Comparison of ENCODE assay signal across 8 cellular contexts in the genomic region with DNA sequence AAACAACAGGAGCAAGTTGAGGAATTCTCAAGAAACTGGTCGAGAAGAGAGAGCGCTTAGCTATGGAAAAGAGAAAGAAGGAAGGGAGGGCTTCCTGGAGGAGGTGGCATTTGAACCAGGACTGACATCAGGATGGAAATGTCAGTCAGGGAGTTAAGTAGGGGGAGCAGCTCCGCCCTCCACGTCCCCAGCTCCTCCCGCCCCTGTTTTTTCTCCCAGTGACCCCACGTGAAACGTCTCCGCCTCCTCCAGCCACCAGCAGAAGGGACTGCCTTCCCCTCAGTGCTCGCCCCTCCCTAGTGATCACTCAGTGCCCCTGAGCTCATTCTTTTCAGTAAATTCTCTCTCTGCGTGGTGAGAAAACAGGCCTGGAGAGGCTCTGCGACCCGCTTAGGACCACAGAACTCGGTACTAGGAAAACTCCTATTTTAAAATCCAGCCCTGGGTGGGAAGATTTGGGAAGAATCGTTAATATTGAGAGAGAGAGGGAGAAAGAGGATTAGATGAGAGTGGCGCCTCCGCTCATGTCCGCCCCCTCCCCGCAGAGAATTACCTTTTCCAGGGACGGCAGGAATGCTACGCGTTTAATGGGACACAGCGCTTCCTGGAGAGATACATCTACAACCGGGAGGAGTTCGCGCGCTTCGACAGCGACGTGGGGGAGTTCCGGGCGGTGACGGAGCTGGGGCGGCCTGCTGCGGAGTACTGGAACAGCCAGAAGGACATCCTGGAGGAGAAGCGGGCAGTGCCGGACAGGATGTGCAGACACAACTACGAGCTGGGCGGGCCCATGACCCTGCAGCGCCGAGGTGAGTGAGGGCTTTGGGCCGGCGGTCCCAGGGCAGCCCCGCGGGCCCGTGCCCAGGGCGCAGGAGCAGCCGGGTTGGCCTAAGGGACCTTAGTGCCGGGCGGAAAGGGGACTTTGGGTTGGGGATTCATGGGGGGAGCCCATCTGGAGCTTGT. TPM values are rescaled to one million over a fixed set of nuclear protein-coding genes. Genes with fewer than 3 reads are reported as not detected.
A peak's percentile ranks its signal among the peaks of the same experiment; 100 is the strongest.
DNase-seq lines count a peak whose midpoint lies in the region; ATAC-seq and TF ChIP-seq lines count a peak whose summit lies in the region.

No MANE protein-coding gene starts in this region.

- H2BK120ac ChIP-seq in mesenchymal stem cell (ENCODE audit: low read depth, low read length) = no peak overlapping the region

- intact Hi-C loops in tibial artery (cut with DNase I; ENCODE audit: low total_unique reads) = no loop called here

- TF ChIP-seq CTCF in AG09309 (IDR thresholded peaks at IDR 0.05; ENCODE audit: control insufficient read depth, insufficient read depth, low read depth, low read length, missing control alignments) (no peak), epithelial cell of esophagus (IDR thresholded peaks at IDR 0.05; ENCODE audit: insufficient read depth, low read depth, low read length, missing control alignments) (no peak), tibial artery (IDR thresholded peaks at IDR 0.05) (no peak)

- peak overlapping the region; percentile 50; the same call in 1 of the 2 replicates for H3K9ac ChIP-seq in HUES64 (ENCODE audit: low read depth, low read length)
- peak overlapping the region; percentile 96 for H3K9ac ChIP-seq in mesenchymal stem cell (ENCODE audit: low read length)

- H3K36me3 ChIP-seq in HUES64 (ENCODE audit: insufficient read depth, low read length) (0 out of 2 replicates have a peak, but pooled peaks cover 2% of the 10 kb centered on the region), mesenchymal stem cell (ENCODE audit: control insufficient read depth in 1 of 2, insufficient read depth in 2 of 2, low read depth in 1 of 2, low read length in 2 of 2) (peaks cover 0 to 17% of the 10 kb centered on the region in 2 experiments), tibial artery (peaks cover 0 to 7% (median 5%) of the 10 kb centered on the region in 3 donors)

- H2AFZ ChIP-seq in mesenchymal stem cell (ENCODE audit: low read depth, low read length) = peak overlapping the region; percentile 66

- H2AK5ac ChIP-seq in mesenchymal stem cell (ENCODE audit: low read length, severe bottlenecking) = no peak overlapping the region

- no peak overlapping the region for H2BK15ac ChIP-seq in mesenchymal stem cell (ENCODE audit: low read depth, poor library complexity, severe bottlenecking)

- DNase-seq in AG09309 (ENCODE audit: low read depth) (no peak), epithelial cell of esophagus (ENCODE audit: low read depth) (peak; percentile 27), mesenchymal stem cell (peak; percentile 63), tibial artery (peak; percentile 75 to 86), GM19240 (ENCODE audit: insufficient read length, low spot score) (no peak), dedifferentiated amniotic fluid mesenchymal stem cell (ENCODE audit: extremely low spot score) (no peak)

- H3K4me2 ChIP-seq in mesenchymal stem cell (ENCODE audit: low read length, poor library complexity, severe bottlenecking) = peak overlapping the region; percentile 69

- H3K9me3 ChIP-seq in HUES64 (ENCODE audit: insufficient read depth, low read depth, low read length) = no peaks in the 10 kb centered on the region
- H3K9me3 ChIP-seq in mesenchymal stem cell (ENCODE audit: control insufficient read depth, low read length) = no peaks in the 10 kb centered on the region
- no peaks in the 10 kb centered on the region for H3K9me3 ChIP-seq in tibial artery

- H3K4ac ChIP-seq in mesenchymal stem cell (ENCODE audit: low read depth in 1 of 2, low read length in 2 of 2) = no peak overlapping the region

- peak overlapping the region; percentile 53; the same call in 1 of the 2 replicates for H3K27ac ChIP-seq in HUES64 (ENCODE audit: low read depth, low read length)
- no peak overlapping the region for H3K27ac ChIP-seq in mesenchymal stem cell (ENCODE audit: low read length, poor library complexity, severe bottlenecking)
- H3K27ac ChIP-seq in tibial artery = peak overlapping the region; percentile 69 to 76

- no peaks in the 10 kb centered on the region for H3K79me1 ChIP-seq in mesenchymal stem cell (replicated peaks; ENCODE audit: low read length, poor library complexity, severe bottlenecking)

- ATAC-seq in HG03460 (IDR thresholded peaks at IDR 0.05; ENCODE audit: unreplicated experiment) = no peak

- H2BK5ac ChIP-seq in mesenchymal stem cell (ENCODE audit: low read depth, low read length, poor library complexity, severe bottlenecking) = no peak overlapping the region

- H3K27me3 ChIP-seq in HUES64 (ENCODE audit: insufficient read depth, low read length) (peaks cover 9% of the 10 kb centered on the region), mesenchymal stem cell (ENCODE audit: control insufficient read depth in 1 of 2, insufficient read depth in 1 of 2, low read length in 2 of 2) (peaks cover 0 to 13% of the 10 kb centered on the region in 2 experiments), tibial artery (peaks cover 0 to 11% of the 10 kb centered on the region in 2 donors)

- 4% methylated on average over 49 of the region's 49 CpGs for WGBS in HUES64
- WGBS in mesenchymal stem cell = 2% methylated on average over 48 of the region's 49 CpGs

- H3K14ac ChIP-seq in mesenchymal stem cell (ENCODE audit: low read length in 2 of 2) = peak overlapping the region in 1 of 2 experiments; percentile 85

- H3K4me3 ChIP-seq in AG09309 (ENCODE audit: control insufficient read depth, low read depth, low read length) (peak overlapping the region; percentile 37), HUES64 (ENCODE audit: low read length) (peak overlapping the region; percentile 71), epithelial cell of esophagus (ENCODE audit: low read length) (no peak overlapping the region), mesenchymal stem cell (ENCODE audit: insufficient read depth in 1 of 2, low read depth in 1 of 2, low read length in 2 of 2) (peak overlapping the region; percentile 41 to 85), tibial artery (peak overlapping the region; percentile 49 to 51)

- H3K18ac ChIP-seq in mesenchymal stem cell (ENCODE audit: low read depth in 1 of 2, low read length in 2 of 2) = peak overlapping the region in 1 of 2 experiments; percentile 50

- no peak overlapping the region for H4K91ac ChIP-seq in mesenchymal stem cell (ENCODE audit: low read length)

- peak overlapping the region; percentile 45 for H4K8ac ChIP-seq in mesenchymal stem cell (ENCODE audit: low read length)

- no peak overlapping the region for H3K23ac ChIP-seq in mesenchymal stem cell (ENCODE audit: low read length in 2 of 2)

- no peaks in the 10 kb centered on the region for H3K4me1 ChIP-seq in HUES64 (ENCODE audit: insufficient read depth, low read length)
- H3K4me1 ChIP-seq in mesenchymal stem cell (ENCODE audit: control insufficient read depth, insufficient read depth, low read depth, low read length) = peaks cover 8% of the 10 kb centered on the region
- H3K4me1 ChIP-seq in tibial artery = peaks cover 0 to 21% (median 9%) of the 10 kb centered on the region in 4 donors

- no peak overlapping the region for H2BK12ac ChIP-seq in mesenchymal stem cell (ENCODE audit: low read length in 2 of 2)

RNA-seq across cellular contexts. Expression of gene HLA-DPB1, which starts 4.6 kb away (rescaled TPM):
- polyA plus RNA-seq in HUES64 (2013, experiment 1 of 2) = 7.6 TPM
- 7.6 TPM for polyA plus RNA-seq in HUES64 (2013, experiment 2 of 2)
- polyA plus RNA-seq in mesenchymal stem cell (2013, experiment 1 of 2) = 10.6 TPM
- 8.7 TPM for polyA plus RNA-seq in mesenchymal stem cell (2013, experiment 2 of 2)

RNA-seq across cellular contexts. Expression of gene HLA-DPA1, which starts 7.0 kb away (rescaled TPM):
- 3.0 TPM for polyA plus RNA-seq in HUES64 (2013, experiment 1 of 2)
- polyA plus RNA-seq in HUES64 (2013, experiment 2 of 2) = 1.7 TPM
- 3.1 TPM for polyA plus RNA-seq in mesenchymal stem cell (2013, experiment 1 of 2)
- polyA plus RNA-seq in mesenchymal stem cell (2013, experiment 2 of 2) = 2.4 TPM

Comparison
In these comparisons a context has a peak if more than half of its experiments do, and no peak if none do; other contexts are left out.
1. DNase-seq: peak in epithelial cell of esophagus (single experiment), mesenchymal stem cell (single experiment) and tibial artery (2 of 2); none in AG09309 (single experiment), GM19240 (single experiment) and dedifferentiated amniotic fluid mesenchymal stem cell (single experiment).